20 cellular contexts compared by ENCODE assay signal in genomic region chr19:30670562-30671513, GRCh38.
A peak's percentile ranks its signal among the peaks of the same experiment; 100 is the strongest.
DNase-seq lines count a peak whose midpoint lies in the region; ATAC-seq and TF ChIP-seq lines count a peak whose summit lies in the region.
"Had no signal": no experiment of that assay in that cellular context is flagged by ENCODE, and none has a peak within 500 bp of the region (broad histone marks: within the 10 kb centered on the region; RNA-seq: fewer than 3 reads in every experiment).

No MANE protein-coding gene starts in this region.

- no peak overlapping the region for H3K4me3 Mint-ChIP-seq in nephron progenitor cell

- H3K9me3 ChIP-seq in A673 (ENCODE audit: low read depth, low read length, poor library complexity, severe bottlenecking) (no peaks in the 10 kb centered on the region), spleen (no peaks in the 10 kb centered on the region), tibial artery (no peaks in the 10 kb centered on the region)
- H3K9me3 ChIP-seq: BE2C had no signal

- H3K36me3 ChIP-seq in A673 (ENCODE audit: insufficient read depth, low read length, poor library complexity, severe bottlenecking), result no peaks in the 10 kb centered on the region
- H3K36me3 ChIP-seq in spleen, result no peaks in the 10 kb centered on the region
- no peaks in the 10 kb centered on the region for H3K36me3 ChIP-seq in tibial artery
- H3K36me3 ChIP-seq: BE2C had no signal

- TF ChIP-seq CTCF in A673 (conservative IDR thresholded peaks at IDR 0.05; ENCODE audit: low read depth, low read length) (no peak), spleen (IDR thresholded peaks at IDR 0.05 in 8 of 11, conservative IDR thresholded peaks at IDR 0.05 in 3 of 11) (no peak), tibial artery (IDR thresholded peaks at IDR 0.05) (no peak), nephron progenitor cell (IDR thresholded peaks at IDR 0.05) (no peak)

- H3K27me3 Mint-ChIP-seq in nephron progenitor cell (ENCODE audit: low read depth, poor library complexity), result peaks cover 31% of the 10 kb centered on the region

- peaks cover 9% of the 10 kb centered on the region for H3K4me1 ChIP-seq in A673 (ENCODE audit: insufficient read depth, low read length, poor library complexity, severe bottlenecking)
- peaks cover 0 to 10% (median 0%) of the 10 kb centered on the region in 6 donors for H3K4me1 ChIP-seq in spleen
- H3K4me1 ChIP-seq in tibial artery, result peaks cover 0 to 7% (median 0%) of the 10 kb centered on the region in 4 donors
- H3K4me1 ChIP-seq: BE2C had no signal

- H3K27ac Mint-ChIP-seq in nephron progenitor cell, result no peak overlapping the region

- POLR2A ChIA-PET in A673 (lab: Charles Lee; ENCODE audit: low non-redundant PET), result no interaction called here

- H3K27me3 ChIP-seq in A673 (replicated peaks; ENCODE audit: insufficient read depth, low read depth, low read length, poor library complexity) (no peaks in the 10 kb centered on the region), spleen (replicated peaks in 1 of 7) (peaks cover 0 to 61% (median 5%) of the 10 kb centered on the region in 7 donors), tibial artery (peaks cover 0 to 47% of the 10 kb centered on the region in 2 donors)
- H3K27me3 ChIP-seq: BE2C had no signal

- 82 to 90% (median 88%) methylated on average over 19 of the region's 19 CpGs for WGBS in spleen, 5 donors

- H3K27ac ChIP-seq in A673 (ENCODE audit: low read depth, low read length, poor library complexity, severe bottlenecking), result peak overlapping the region; percentile 71
- peak overlapping the region in 2 of 8 donors; percentile 51 to 52 for H3K27ac ChIP-seq in spleen
- H3K27ac ChIP-seq in tibial artery, result no peak overlapping the region
- H3K27ac ChIP-seq: HL-60, PC-9 had no signal

- CTCF ChIA-PET in A673 (lab: Charles Lee), result no interaction called here

- no peak for ATAC-seq in GM19324 (IDR thresholded peaks at IDR 0.05; ENCODE audit: low FRiP score, unreplicated experiment)

- no peaks in the 10 kb centered on the region for H3K36me3 Mint-ChIP-seq in nephron progenitor cell (ENCODE audit: low read depth)

- H3K4me3 ChIP-seq in A673 (ENCODE audit: low read depth, low read length, poor library complexity, severe bottlenecking) (no peak overlapping the region), spleen (no peak overlapping the region), tibial artery (no peak overlapping the region)
- H3K4me3 ChIP-seq: PC-9 had no signal

- no peak for TF ChIP-seq POLR2A in spleen (IDR thresholded peaks at IDR 0.05)

- no peaks in the 10 kb centered on the region for H3K9me3 Mint-ChIP-seq in nephron progenitor cell

- no peak for DNase-seq in A673 (ENCODE audit: low spot score)
- peak; percentile 38 for DNase-seq in COLO829 (ENCODE audit: low spot score)
- DNase-seq in islet precursor cell, result peak; percentile 29
- DNase-seq in spleen, result peak; percentile 53
- no peak for DNase-seq in tibial artery
- no peak for DNase-seq in nephron progenitor cell
- DNase-seq: ACHN, BE2C, DMS153, DND-41, NCI-H1092, NCI-H1417 treated with DMSO at 0.1 percent for 48 hours, NCI-H1694 treated with DMSO at 0.1 percent for 48 hours, NCI-H2081, NCI-H2227 treated with DMSO at 0.1 percent for 48 hours, NCI-H526 treated with DMSO at 0.1 percent for 48 hours, PC-9, SHP77 had no signal

- peaks cover 15% of the 10 kb centered on the region for H3K4me1 Mint-ChIP-seq in nephron progenitor cell

- no TSS peak for BruUV-seq in A673 (replicated peaks; lab: Mats Ljungman, UMichigan)

- intact Hi-C loops in A673 (cut with micrococcal nuclease; ENCODE audit: unreplicated experiment) (no loop called here), spleen (cut with DNase I; ENCODE audit: low total_unique reads) (no loop called here), tibial artery (cut with DNase I; ENCODE audit: low total_unique reads) (no loop called here)

Comparison
In these comparisons a context has a peak if more than half of its experiments do, and no peak if none do; other contexts are left out.
1. DNase-seq: peak in COLO829 (single experiment), islet precursor cell (single experiment) and spleen (single experiment); none in A673 (single experiment), tibial artery (0 of 2) and nephron progenitor cell (single experiment).